ENCODE assay signal across 15 cellular contexts in genomic region chrX:153772608-153773217, GRCh38.
"Had no signal": no experiment of that assay in that cellular context is flagged by ENCODE, and none has a peak within 500 bp of the region (broad histone marks: within the 10 kb centered on the region; RNA-seq: fewer than 3 reads in every experiment).

No MANE protein-coding gene starts in this region.

- H3K27ac Mint-ChIP-seq: activated B cell treated with CpG ODN at 0.5 μM for 24 hours; activated naive CD8-positive, alpha-beta T cell treated with anti-CD3 and anti-CD28 coated beads, Interleukin-2, amount 10 ng/mL, durations not matched to agents 7 days and 5 days; mesothelial cell of epicardium; nephron; stimulated activated naive CD8-positive, alpha-beta T cell treated with anti-CD3 and anti-CD28 coated beads, Interleukin-15, Interleukin-2, amounts not matched to agents 100 ng/mL and 50 ng/mL, for 24 hours; T-cell had no signal

- H3K9me3 Mint-ChIP-seq: activated B cell treated with CpG ODN at 0.5 μM for 24 hours; activated naive CD8-positive, alpha-beta T cell treated with anti-CD3 and anti-CD28 coated beads, Interleukin-2, amount 10 ng/mL, durations not matched to agents 7 days and 5 days; mesothelial cell of epicardium; nephron; stimulated activated naive CD8-positive, alpha-beta T cell treated with anti-CD3 and anti-CD28 coated beads, Interleukin-15, Interleukin-2, amounts not matched to agents 100 ng/mL and 50 ng/mL, for 24 hours; T-cell had no signal

- H3K4me3 Mint-ChIP-seq: activated B cell treated with CpG ODN at 0.5 μM for 24 hours; activated naive CD8-positive, alpha-beta T cell treated with anti-CD3 and anti-CD28 coated beads, Interleukin-2, amount 10 ng/mL, durations not matched to agents 7 days and 5 days; mesothelial cell of epicardium; nephron; stimulated activated naive CD8-positive, alpha-beta T cell treated with anti-CD3 and anti-CD28 coated beads, Interleukin-15, Interleukin-2, amounts not matched to agents 100 ng/mL and 50 ng/mL, for 24 hours; T-cell had no signal

- H3K4me1 Mint-ChIP-seq: activated naive CD8-positive, alpha-beta T cell treated with anti-CD3 and anti-CD28 coated beads, Interleukin-2, amount 10 ng/mL, durations not matched to agents 7 days and 5 days; mesothelial cell of epicardium; nephron had no signal

- H3K27me3 Mint-ChIP-seq: activated B cell treated with CpG ODN at 0.5 μM for 24 hours; activated naive CD8-positive, alpha-beta T cell treated with anti-CD3 and anti-CD28 coated beads, Interleukin-2, amount 10 ng/mL, durations not matched to agents 7 days and 5 days; stimulated activated naive CD8-positive, alpha-beta T cell treated with anti-CD3 and anti-CD28 coated beads, Interleukin-15, Interleukin-2, amounts not matched to agents 100 ng/mL and 50 ng/mL, for 24 hours; T-cell had no signal

- H3K36me3 Mint-ChIP-seq: activated naive CD8-positive, alpha-beta T cell treated with anti-CD3 and anti-CD28 coated beads, Interleukin-2, amount 10 ng/mL, durations not matched to agents 7 days and 5 days; mesothelial cell of epicardium; T-cell had no signal

- DNase-seq: activated B cell treated with CpG ODN at 0.5 μM for 24 hours; activated CD4-positive, alpha-beta T cell treated with anti-CD3 and anti-CD28 coated beads, Interleukin-2, amount 50 U/mL, for 1 hour; activated naive CD8-positive, alpha-beta T cell treated with anti-CD3 and anti-CD28 coated beads, Interleukin-2, amount 10 ng/mL, durations not matched to agents 7 days and 5 days; amygdala; erythroblast; foreskin melanocyte; hippocampal formation; islet precursor cell; retina; stimulated activated CD4-positive, alpha-beta T cell treated with anti-CD3 and anti-CD28 coated beads, Interleukin-2, amount 100 ng/mL, for 48 hours; uterus had no signal
